Comparison of ENCODE assay signal across 1 cellular context in the genomic region with DNA sequence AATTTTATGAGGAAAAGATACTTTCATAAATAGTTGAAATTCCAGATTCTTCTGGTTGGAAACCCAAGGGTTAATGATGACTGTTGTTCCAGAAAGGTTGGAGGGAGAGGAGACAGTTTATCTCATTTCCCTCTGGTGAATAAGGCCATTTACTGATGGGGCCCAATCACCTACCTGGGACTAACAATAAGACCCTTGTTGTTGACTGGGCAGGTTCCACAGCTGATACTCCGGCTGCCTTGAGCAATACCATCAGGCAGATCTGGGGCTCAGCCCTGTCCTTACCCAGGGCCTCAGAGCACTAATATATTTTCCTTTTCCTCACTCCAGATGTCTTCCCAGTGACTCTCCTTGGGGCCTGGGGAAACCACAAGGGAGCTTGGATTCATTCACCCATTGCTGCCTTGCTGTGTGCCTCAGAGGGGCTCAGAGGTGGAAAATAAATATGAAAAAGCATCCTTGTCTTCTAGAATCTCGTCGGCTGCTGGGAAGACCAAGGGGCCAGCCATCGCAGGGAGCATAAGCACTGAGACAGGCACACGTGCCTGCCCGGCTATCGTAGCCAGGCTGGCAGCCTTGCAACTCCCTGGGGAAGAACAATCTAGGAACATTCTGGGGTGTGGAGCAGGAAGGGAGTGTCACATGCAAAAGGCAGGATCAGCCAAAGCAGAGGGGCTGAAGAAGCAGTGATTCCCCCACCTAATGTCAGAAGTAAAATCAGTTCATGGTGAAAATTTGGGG.
TF ChIP-seq lines count a peak whose summit lies in the region.

No MANE protein-coding gene starts in this region.

TF ChIP-seq in HepG2, 621 proteins besides CTCF, POLR2A, EP300 and RAD21 (continued from another document and continues in another):
- TF ChIP-seq, protein P1, sequence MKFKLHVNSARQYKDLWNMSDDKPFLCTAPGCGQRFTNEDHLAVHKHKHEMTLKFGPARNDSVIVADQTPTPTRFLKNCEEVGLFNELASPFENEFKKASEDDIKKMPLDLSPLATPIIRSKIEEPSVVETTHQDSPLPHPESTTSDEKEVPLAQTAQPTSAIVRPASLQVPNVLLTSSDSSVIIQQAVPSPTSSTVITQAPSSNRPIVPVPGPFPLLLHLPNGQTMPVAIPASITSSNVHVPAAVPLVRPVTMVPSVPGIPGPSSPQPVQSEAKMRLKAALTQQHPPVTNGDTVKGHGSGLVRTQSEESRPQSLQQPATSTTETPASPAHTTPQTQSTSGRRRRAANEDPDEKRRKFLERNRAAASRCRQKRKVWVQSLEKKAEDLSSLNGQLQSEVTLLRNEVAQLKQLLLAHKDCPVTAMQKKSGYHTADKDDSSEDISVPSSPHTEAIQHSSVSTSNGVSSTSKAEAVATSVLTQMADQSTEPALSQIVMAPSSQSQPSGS (CRISPR knock-in tag; IDR thresholded peaks at IDR 0.05) = no peak
- no peak for TF ChIP-seq MEF2D (CRISPR knock-in tag; IDR thresholded peaks at IDR 0.05)
- no peak for TF ChIP-seq ZNF660 (CRISPR knock-in tag; IDR thresholded peaks at IDR 0.05; ENCODE audit: borderline replicate concordance, low read depth)
- no peak for TF ChIP-seq ZNF589 (CRISPR knock-in tag; conservative IDR thresholded peaks at IDR 0.05)
- TF ChIP-seq CBX1 (IDR thresholded peaks at IDR 0.05; ENCODE audit: low read depth) = no peak
- no peak for TF ChIP-seq ZNF354B (CRISPR knock-in tag; IDR thresholded peaks at IDR 0.05)
- TF ChIP-seq, protein P2, sequence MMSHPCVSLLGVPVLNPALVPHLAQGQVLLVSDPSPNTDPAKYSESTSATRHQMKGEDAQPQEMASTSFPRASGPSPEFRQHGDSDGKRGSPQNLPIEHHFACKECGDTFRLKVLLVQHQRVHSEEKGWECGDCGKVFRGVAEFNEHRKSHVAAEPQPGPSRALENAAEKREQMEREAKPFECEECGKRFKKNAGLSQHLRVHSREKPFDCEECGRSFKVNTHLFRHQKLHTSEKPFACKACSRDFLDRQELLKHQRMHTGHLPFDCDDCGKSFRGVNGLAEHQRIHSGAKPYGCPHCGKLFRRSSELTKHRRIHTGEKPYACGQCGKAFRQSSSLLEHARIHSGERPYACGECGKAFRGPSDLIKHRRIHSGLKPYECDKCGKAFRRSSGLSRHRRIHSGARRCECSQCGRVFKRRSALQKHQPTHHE (CRISPR knock-in tag; IDR thresholded peaks at IDR 0.05; ENCODE audit: borderline replicate concordance) = no peak
- no peak for TF ChIP-seq ZNF616 (CRISPR knock-in tag; IDR thresholded peaks at IDR 0.05; ENCODE audit: low read depth)
- no peak for TF ChIP-seq ZNF644 (CRISPR knock-in tag; IDR thresholded peaks at IDR 0.05; ENCODE audit: low read depth)
- TF ChIP-seq, protein P3, sequence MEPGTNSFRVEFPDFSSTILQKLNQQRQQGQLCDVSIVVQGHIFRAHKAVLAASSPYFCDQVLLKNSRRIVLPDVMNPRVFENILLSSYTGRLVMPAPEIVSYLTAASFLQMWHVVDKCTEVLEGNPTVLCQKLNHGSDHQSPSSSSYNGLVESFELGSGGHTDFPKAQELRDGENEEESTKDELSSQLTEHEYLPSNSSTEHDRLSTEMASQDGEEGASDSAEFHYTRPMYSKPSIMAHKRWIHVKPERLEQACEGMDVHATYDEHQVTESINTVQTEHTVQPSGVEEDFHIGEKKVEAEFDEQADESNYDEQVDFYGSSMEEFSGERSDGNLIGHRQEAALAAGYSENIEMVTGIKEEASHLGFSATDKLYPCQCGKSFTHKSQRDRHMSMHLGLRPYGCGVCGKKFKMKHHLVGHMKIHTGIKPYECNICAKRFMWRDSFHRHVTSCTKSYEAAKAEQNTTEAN (CRISPR knock-in tag; conservative IDR thresholded peaks at IDR 0.05) = no peak
- TF ChIP-seq, protein P4, sequence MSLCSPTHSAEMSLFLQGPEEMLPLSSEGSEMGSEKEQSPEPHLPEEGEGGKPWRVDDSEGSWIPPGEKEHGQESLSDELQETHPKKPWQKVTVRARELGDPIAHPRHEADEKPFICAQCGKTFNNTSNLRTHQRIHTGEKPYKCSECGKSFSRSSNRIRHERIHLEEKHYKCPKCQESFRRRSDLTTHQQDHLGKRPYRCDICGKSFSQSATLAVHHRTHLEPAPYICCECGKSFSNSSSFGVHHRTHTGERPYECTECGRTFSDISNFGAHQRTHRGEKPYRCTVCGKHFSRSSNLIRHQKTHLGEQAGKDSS (CRISPR knock-in tag; IDR thresholded peaks at IDR 0.05; ENCODE audit: borderline replicate concordance, low read depth) = no peak
- TF ChIP-seq PRPF4 (IDR thresholded peaks at IDR 0.05; ENCODE audit: low read depth, low read length, poor library complexity, severe bottlenecking) = no peak
- TF ChIP-seq, protein P5, sequence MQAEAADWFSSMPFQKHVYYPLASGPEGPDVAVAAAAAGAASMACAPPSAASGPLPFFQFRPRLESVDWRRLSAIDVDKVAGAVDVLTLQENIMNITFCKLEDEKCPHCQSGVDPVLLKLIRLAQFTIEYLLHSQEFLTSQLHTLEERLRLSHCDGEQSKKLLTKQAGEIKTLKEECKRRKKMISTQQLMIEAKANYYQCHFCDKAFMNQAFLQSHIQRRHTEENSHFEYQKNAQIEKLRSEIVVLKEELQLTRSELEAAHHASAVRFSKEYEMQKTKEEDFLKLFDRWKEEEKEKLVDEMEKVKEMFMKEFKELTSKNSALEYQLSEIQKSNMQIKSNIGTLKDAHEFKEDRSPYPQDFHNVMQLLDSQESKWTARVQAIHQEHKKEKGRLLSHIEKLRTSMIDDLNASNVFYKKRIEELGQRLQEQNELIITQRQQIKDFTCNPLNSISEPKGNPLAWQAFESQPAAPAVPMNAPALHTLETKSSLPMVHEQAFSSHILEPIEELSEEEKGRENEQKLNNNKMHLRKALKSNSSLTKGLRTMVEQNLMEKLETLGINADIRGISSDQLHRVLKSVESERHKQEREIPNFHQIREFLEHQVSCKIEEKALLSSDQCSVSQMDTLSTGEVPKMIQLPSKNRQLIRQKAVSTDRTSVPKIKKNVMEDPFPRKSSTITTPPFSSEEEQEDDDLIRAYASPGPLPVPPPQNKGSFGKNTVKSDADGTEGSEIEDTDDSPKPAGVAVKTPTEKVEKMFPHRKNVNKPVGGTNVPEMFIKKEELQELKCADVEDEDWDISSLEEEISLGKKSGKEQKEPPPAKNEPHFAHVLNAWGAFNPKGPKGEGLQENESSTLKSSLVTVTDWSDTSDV (CRISPR knock-in tag; IDR thresholded peaks at IDR 0.05) = no peak
- TF ChIP-seq RFX1 (IDR thresholded peaks at IDR 0.05) = no peak
- peak; percentile 24; the same call in 1 of the 2 replicates for TF ChIP-seq CREM (IDR thresholded peaks at IDR 0.05)
- no peak for TF ChIP-seq CREM (CRISPR knock-in tag; IDR thresholded peaks at IDR 0.05)
- no peak for TF ChIP-seq POLR2AphosphoS5 (IDR thresholded peaks at IDR 0.05; ENCODE audit: low read depth, low read length)
- TF ChIP-seq, protein P6, sequence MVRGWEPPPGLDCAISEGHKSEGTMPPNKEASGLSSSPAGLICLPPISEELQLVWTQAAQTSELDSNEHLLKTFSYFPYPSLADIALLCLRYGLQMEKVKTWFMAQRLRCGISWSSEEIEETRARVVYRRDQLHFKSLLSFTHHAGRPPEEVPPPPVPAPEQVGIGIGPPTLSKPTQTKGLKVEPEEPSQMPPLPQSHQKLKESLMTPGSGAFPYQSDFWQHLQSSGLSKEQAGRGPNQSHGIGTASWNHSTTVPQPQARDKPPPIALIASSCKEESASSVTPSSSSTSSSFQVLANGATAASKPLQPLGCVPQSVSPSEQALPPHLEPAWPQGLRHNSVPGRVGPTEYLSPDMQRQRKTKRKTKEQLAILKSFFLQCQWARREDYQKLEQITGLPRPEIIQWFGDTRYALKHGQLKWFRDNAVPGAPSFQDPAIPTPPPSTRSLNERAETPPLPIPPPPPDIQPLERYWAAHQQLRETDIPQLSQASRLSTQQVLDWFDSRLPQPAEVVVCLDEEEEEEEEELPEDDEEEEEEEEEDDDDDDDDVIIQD (CRISPR knock-in tag; IDR thresholded peaks at IDR 0.05; ENCODE audit: low read depth) = peak; percentile 20; the same call in 1 of the 2 replicates
- no peak for TF ChIP-seq MIXL1 (CRISPR knock-in tag; IDR thresholded peaks at IDR 0.05)
- TF ChIP-seq ZNF367 (CRISPR knock-in tag; IDR thresholded peaks at IDR 0.05; ENCODE audit: borderline replicate concordance) = no peak
- TF ChIP-seq ZNF678 (CRISPR knock-in tag; IDR thresholded peaks at IDR 0.05) = no peak
- no peak for TF ChIP-seq SOX6 (IDR thresholded peaks at IDR 0.05)
- peak; percentile 78 for TF ChIP-seq SOX6 (CRISPR knock-in tag; IDR thresholded peaks at IDR 0.05)
- TF ChIP-seq HNRNPK (IDR thresholded peaks at IDR 0.05; ENCODE audit: low read depth, low read length, poor library complexity, severe bottlenecking) = no peak
- TF ChIP-seq, protein P7, sequence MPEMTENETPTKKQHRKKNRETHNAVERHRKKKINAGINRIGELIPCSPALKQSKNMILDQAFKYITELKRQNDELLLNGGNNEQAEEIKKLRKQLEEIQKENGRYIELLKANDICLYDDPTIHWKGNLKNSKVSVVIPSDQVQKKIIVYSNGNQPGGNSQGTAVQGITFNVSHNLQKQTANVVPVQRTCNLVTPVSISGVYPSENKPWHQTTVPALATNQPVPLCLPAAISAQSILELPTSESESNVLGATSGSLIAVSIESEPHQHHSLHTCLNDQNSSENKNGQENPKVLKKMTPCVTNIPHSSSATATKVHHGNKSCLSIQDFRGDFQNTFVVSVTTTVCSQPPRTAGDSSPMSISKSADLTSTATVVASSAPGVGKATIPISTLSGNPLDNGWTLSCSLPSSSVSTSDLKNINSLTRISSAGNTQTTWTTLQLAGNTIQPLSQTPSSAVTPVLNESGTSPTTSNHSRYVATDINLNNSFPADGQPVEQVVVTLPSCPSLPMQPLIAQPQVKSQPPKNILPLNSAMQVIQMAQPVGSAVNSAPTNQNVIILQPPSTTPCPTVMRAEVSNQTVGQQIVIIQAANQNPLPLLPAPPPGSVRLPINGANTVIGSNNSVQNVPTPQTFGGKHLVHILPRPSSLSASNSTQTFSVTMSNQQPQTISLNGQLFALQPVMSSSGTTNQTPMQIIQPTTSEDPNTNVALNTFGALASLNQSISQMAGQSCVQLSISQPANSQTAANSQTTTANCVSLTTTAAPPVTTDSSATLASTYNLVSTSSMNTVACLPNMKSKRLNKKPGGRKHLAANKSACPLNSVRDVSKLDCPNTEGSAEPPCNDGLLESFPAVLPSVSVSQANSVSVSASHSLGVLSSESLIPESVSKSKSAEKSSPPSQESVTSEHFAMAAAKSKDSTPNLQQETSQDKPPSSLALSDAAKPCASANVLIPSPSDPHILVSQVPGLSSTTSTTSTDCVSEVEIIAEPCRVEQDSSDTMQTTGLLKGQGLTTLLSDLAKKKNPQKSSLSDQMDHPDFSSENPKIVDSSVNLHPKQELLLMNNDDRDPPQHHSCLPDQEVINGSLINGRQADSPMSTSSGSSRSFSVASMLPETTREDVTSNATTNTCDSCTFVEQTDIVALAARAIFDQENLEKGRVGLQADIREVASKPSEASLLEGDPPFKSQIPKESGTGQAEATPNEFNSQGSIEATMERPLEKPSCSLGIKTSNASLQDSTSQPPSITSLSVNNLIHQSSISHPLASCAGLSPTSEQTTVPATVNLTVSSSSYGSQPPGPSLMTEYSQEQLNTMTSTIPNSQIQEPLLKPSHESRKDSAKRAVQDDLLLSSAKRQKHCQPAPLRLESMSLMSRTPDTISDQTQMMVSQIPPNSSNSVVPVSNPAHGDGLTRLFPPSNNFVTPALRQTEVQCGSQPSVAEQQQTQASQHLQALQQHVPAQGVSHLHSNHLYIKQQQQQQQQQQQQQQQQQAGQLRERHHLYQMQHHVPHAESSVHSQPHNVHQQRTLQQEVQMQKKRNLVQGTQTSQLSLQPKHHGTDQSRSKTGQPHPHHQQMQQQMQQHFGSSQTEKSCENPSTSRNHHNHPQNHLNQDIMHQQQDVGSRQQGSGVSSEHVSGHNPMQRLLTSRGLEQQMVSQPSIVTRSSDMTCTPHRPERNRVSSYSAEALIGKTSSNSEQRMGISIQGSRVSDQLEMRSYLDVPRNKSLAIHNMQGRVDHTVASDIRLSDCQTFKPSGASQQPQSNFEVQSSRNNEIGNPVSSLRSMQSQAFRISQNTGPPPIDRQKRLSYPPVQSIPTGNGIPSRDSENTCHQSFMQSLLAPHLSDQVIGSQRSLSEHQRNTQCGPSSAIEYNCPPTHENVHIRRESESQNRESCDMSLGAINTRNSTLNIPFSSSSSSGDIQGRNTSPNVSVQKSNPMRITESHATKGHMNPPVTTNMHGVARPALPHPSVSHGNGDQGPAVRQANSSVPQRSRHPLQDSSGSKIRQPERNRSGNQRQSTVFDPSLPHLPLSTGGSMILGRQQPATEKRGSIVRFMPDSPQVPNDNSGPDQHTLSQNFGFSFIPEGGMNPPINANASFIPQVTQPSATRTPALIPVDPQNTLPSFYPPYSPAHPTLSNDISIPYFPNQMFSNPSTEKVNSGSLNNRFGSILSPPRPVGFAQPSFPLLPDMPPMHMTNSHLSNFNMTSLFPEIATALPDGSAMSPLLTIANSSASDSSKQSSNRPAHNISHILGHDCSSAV (CRISPR knock-in tag; IDR thresholded peaks at IDR 0.05; ENCODE audit: borderline replicate concordance) = no peak
- TF ChIP-seq MED1 (CRISPR knock-in tag; IDR thresholded peaks at IDR 0.05) = no peak
- TF ChIP-seq GFI1 (CRISPR knock-in tag; IDR thresholded peaks at IDR 0.05; ENCODE audit: borderline replicate concordance) = 0 out of 2 replicates have a peak, but pooled peaks have one; percentile 42
- TF ChIP-seq ZNF253 (CRISPR knock-in tag; IDR thresholded peaks at IDR 0.05; ENCODE audit: borderline replicate concordance) = no peak
- no peak for TF ChIP-seq NFIB (CRISPR knock-in tag; IDR thresholded peaks at IDR 0.05; ENCODE audit: borderline replicate concordance)
- peak; percentile 83 for TF ChIP-seq PHF21A (CRISPR knock-in tag; IDR thresholded peaks at IDR 0.05)
- TF ChIP-seq, protein P8, sequence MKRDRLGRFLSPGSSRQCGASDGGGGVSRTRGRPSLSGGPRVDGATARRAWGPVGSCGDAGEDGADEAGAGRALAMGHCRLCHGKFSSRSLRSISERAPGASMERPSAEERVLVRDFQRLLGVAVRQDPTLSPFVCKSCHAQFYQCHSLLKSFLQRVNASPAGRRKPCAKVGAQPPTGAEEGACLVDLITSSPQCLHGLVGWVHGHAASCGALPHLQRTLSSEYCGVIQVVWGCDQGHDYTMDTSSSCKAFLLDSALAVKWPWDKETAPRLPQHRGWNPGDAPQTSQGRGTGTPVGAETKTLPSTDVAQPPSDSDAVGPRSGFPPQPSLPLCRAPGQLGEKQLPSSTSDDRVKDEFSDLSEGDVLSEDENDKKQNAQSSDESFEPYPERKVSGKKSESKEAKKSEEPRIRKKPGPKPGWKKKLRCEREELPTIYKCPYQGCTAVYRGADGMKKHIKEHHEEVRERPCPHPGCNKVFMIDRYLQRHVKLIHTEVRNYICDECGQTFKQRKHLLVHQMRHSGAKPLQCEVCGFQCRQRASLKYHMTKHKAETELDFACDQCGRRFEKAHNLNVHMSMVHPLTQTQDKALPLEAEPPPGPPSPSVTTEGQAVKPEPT (CRISPR knock-in tag; IDR thresholded peaks at IDR 0.05; ENCODE audit: low read depth) = no peak
- no peak for TF ChIP-seq ZNF567 (CRISPR knock-in tag; IDR thresholded peaks at IDR 0.05; ENCODE audit: borderline replicate concordance)
- no peak for TF ChIP-seq POLR2G (IDR thresholded peaks at IDR 0.05; ENCODE audit: low read depth, low read length)
- TF ChIP-seq TBX2 (CRISPR knock-in tag; IDR thresholded peaks at IDR 0.05; ENCODE audit: borderline replicate concordance) = 0 out of 2 replicates have a peak, but pooled peaks have one; percentile 13
- 0 out of 2 replicates have a peak, but pooled peaks have one; percentile 12 for TF ChIP-seq GATAD1 (CRISPR knock-in tag; IDR thresholded peaks at IDR 0.05)
- no peak for TF ChIP-seq ARNTL (CRISPR knock-in tag; IDR thresholded peaks at IDR 0.05)
- no peak for TF ChIP-seq NCOA1 (CRISPR knock-in tag; IDR thresholded peaks at IDR 0.05)
- TF ChIP-seq GZF1 (CRISPR knock-in tag; IDR thresholded peaks at IDR 0.05) = no peak
- no peak for TF ChIP-seq SNAPC2 (CRISPR knock-in tag; IDR thresholded peaks at IDR 0.05)
- no peak for TF ChIP-seq ZBTB8A (CRISPR knock-in tag; IDR thresholded peaks at IDR 0.05; ENCODE audit: borderline replicate concordance, low read depth)
- no peak for TF ChIP-seq AKAP8 (CRISPR knock-in tag; IDR thresholded peaks at IDR 0.05)
- TF ChIP-seq AHR (CRISPR knock-in tag; IDR thresholded peaks at IDR 0.05) = no peak
- no peak for TF ChIP-seq ZSCAN21 (CRISPR knock-in tag; IDR thresholded peaks at IDR 0.05; ENCODE audit: borderline replicate concordance)
